7 cellular contexts compared by ENCODE assay signal in genomic region chr16:69328854-69329316, GRCh38. TPM values are rescaled to one million over a fixed set of nuclear protein-coding genes. Genes with fewer than 3 reads are reported as not detected.
A peak's percentile ranks its signal among the peaks of the same experiment; 100 is the strongest.
DNase-seq lines count a peak whose midpoint lies in the region; ATAC-seq, FAIRE-seq and TF ChIP-seq lines count a peak whose summit lies in the region.

No MANE protein-coding gene starts in this region.

- in situ Hi-C loops in GM23248 (cut with MboI), result no loop called here

- ATAC-seq in GM19328 (IDR thresholded peaks at IDR 0.05; ENCODE audit: unreplicated experiment) (no peak), HG02642 (IDR thresholded peaks at IDR 0.05; ENCODE audit: poor library complexity, unreplicated experiment) (no peak)

- TF ChIP-seq POLR2A in H54 (IDR thresholded peaks at IDR 0.05; ENCODE audit: low read depth, low read length), result no peak

- DNase-seq in GM23248 (peak; percentile 54), RPMI7951 (ENCODE audit: low read depth) (peak; percentile 75), pulmonary artery endothelial cell (ENCODE audit: low read depth, low spot score) (peak; percentile 26), H54 (ENCODE audit: insufficient read length, low spot score) (no peak)

- no peaks in the 10 kb centered on the region; the same call in 1 of the 2 replicates for H4K20me1 ChIP-seq in GM23248 (ENCODE audit: insufficient read depth)

- WGBS in GM23248 (ENCODE audit: low coverage in 1 of 2, low lambda C conversion rate in 2 of 2, missing lambda C conversion rate in 2 of 2), 2 experiments, result 41 to 45% methylated on average over 10 of the region's 10 CpGs

- H3K4me1 ChIP-seq in GM23248 (ENCODE audit: insufficient read depth) (peaks cover 28% of the 10 kb centered on the region), endocrine pancreas (ENCODE audit: control insufficient read depth, insufficient read depth, low read length) (peaks cover 5% of the 10 kb centered on the region)

- no peak for FAIRE-seq in H54 (lab: Jason Lieb, UNC)

- peak overlapping the region; percentile 81 for H3K4me2 ChIP-seq in GM23248 (ENCODE audit: unreplicated experiment)

- H3K27me3 ChIP-seq in GM23248 (replicated peaks; ENCODE audit: insufficient read depth) (no peaks in the 10 kb centered on the region), endocrine pancreas (ENCODE audit: control insufficient read depth, insufficient read depth, low read length) (no peaks in the 10 kb centered on the region)

- H3K36me3 ChIP-seq in GM23248 (ENCODE audit: low read depth) (peaks cover 24% of the 10 kb centered on the region), endocrine pancreas (ENCODE audit: control insufficient read depth, insufficient read depth, low read length) (no peaks in the 10 kb centered on the region)

- peak overlapping the region; percentile 77 for H3K4me3 ChIP-seq in GM23248
- H3K4me3 ChIP-seq in endocrine pancreas (ENCODE audit: control insufficient read depth, insufficient read depth, low read length), result no peak overlapping the region

- H3K9ac ChIP-seq in GM23248 (peak overlapping the region; percentile 86), endocrine pancreas (ENCODE audit: control insufficient read depth, insufficient read depth, low read length) (peak overlapping the region; percentile 56)

- no peaks in the 10 kb centered on the region for H3K9me2 ChIP-seq in GM23248 (ENCODE audit: insufficient read depth)

- H2AFZ ChIP-seq in GM23248, result no peak overlapping the region

- H3K27ac ChIP-seq in GM23248, result 0 out of 2 replicates have a peak overlapping the region, but pooled peaks have one; percentile 0

- no peaks in the 10 kb centered on the region for H3K9me3 ChIP-seq in GM23248 (ENCODE audit: low read depth)
- H3K9me3 ChIP-seq in endocrine pancreas (ENCODE audit: control insufficient read depth, low read length), result no peaks in the 10 kb centered on the region

- peaks cover 27% of the 10 kb centered on the region for H3F3A ChIP-seq in GM23248 (ENCODE audit: insufficient read depth)

- H3K79me2 ChIP-seq in GM23248 (ENCODE audit: insufficient read depth), result peaks cover 86% of the 10 kb centered on the region

RNA-seq across cellular contexts. Expression of gene PDF, which starts 1.5 kb away (rescaled TPM):
- 12.3 and 21.5 TPM in 2 replicates for total RNA-seq in GM23248 (2014; rRNA removed; shearing (Covaris generic))
- 18.0 and 20.9 TPM in 2 replicates for polyA plus RNA-seq in GM23248 (2016; fragmentation: Nextera tagmentation; extraction: Ambion mirVana)
- total RNA-seq in RPMI7951 (2014; rRNA removed; shearing (Covaris generic)), result 12.7 and 24.3 TPM in 2 replicates
- total RNA-seq in pulmonary artery endothelial cell, result 16.0 and 22.1 TPM in 2 replicates

RNA-seq across cellular contexts. Expression of gene COG8, which starts 10.5 kb away (rescaled TPM):
- total RNA-seq in GM23248 (2014; rRNA removed; shearing (Covaris generic)), result 52.4 and 65.9 TPM in 2 replicates
- polyA plus RNA-seq in GM23248 (2016; fragmentation: Nextera tagmentation; extraction: Ambion mirVana), result 28.9 and 29.1 TPM in 2 replicates
- total RNA-seq in RPMI7951 (2014; rRNA removed; shearing (Covaris generic)), result 29.0 and 30.0 TPM in 2 replicates
- total RNA-seq in pulmonary artery endothelial cell, result 30.5 and 32.0 TPM in 2 replicates

RNA-seq across cellular contexts. Expression of gene NIP7, which starts 10.7 kb away (rescaled TPM):
- 16.3 and 24.2 TPM in 2 replicates for total RNA-seq in GM23248 (2014; rRNA removed; shearing (Covaris generic))
- 35.1 and 35.6 TPM in 2 replicates for polyA plus RNA-seq in GM23248 (2016; fragmentation: Nextera tagmentation; extraction: Ambion mirVana)
- total RNA-seq in RPMI7951 (2014; rRNA removed; shearing (Covaris generic)), result 34.5 and 39.3 TPM in 2 replicates
- 39.8 and 40.7 TPM in 2 replicates for total RNA-seq in pulmonary artery endothelial cell

RNA-seq across cellular contexts. Expression of gene VPS4A, which starts 17.7 kb away (rescaled TPM):
- total RNA-seq in GM23248 (2014; rRNA removed; shearing (Covaris generic)), result 35.9 and 36.5 TPM in 2 replicates
- 43.8 and 44.9 TPM in 2 replicates for polyA plus RNA-seq in GM23248 (2016; fragmentation: Nextera tagmentation; extraction: Ambion mirVana)
- total RNA-seq in RPMI7951 (2014; rRNA removed; shearing (Covaris generic)), result 32.4 and 37.2 TPM in 2 replicates
- total RNA-seq in pulmonary artery endothelial cell, result 44.9 and 51.5 TPM in 2 replicates

RNA-seq across cellular contexts. Expression of gene TMED6, which starts 22.7 kb away (rescaled TPM):
- total RNA-seq in GM23248 (2014; rRNA removed; shearing (Covaris generic)), result not detected in 2 replicates
- 0.30 and 0.46 TPM in 2 replicates for polyA plus RNA-seq in GM23248 (2016; fragmentation: Nextera tagmentation; extraction: Ambion mirVana)
- total RNA-seq in RPMI7951 (2014; rRNA removed; shearing (Covaris generic)), result not detected in 2 replicates
- total RNA-seq in pulmonary artery endothelial cell, result 0.13 and 0.21 TPM in 2 replicates
